21 cellular contexts compared by ENCODE assay signal in the genomic region with DNA sequence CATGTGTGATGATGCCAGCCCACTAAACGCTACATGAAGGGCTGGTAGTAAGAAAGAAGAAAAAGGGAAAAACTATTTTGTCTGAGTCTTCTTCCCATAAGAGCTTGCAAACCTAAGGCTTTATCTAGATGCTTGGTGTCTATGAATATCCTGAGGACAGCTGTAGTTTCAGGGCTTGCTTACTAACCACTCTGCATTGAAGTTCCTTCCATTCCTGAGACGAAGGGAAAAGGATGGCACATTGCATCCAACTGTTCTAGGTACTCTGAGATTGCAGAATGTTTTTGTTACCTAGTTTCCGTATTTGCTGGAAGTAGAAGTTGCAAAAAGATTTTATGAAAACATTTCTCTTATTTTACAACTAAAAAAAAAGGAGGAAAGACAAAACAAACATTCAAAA.
"Had no signal": no experiment of that assay in that cellular context is flagged by ENCODE, and none has a peak within 500 bp of the region (broad histone marks: within the 10 kb centered on the region; RNA-seq: fewer than 3 reads in every experiment).

No MANE protein-coding gene starts in this region.

- ATAC-seq: effector memory CD8-positive, alpha-beta T cell; esophagus mucosa; gastrocnemius medialis; heart left ventricle; left cardiac atrium; left lung; left ventricle myocardium superior; lower lobe of right lung; mucosa of descending colon had no signal

- H3K27me3 ChIP-seq: colonic mucosa, esophagus squamous epithelium, gastrocnemius medialis, heart left ventricle, left lung had no signal

- DNase-seq: colonic mucosa; cortex of kidney; effector CD8-positive, alpha-beta T cell; effector memory CD8-positive, alpha-beta T cell; endodermal cell; erythroblast; esophagus squamous epithelium; foreskin fibroblast; foreskin melanocyte; gastrocnemius medialis; heart left ventricle; hippocampal formation; left cardiac atrium; left lung; left ventricle myocardium superior; lower lobe of right lung; mesenchymal stem cell; mucosa of descending colon; naive B cell had no signal

- H3K4me3 ChIP-seq: colonic mucosa, esophagus squamous epithelium, gastrocnemius medialis, heart left ventricle, left lung, lower lobe of right lung, mucosa of descending colon had no signal

- H3K9me3 ChIP-seq: colonic mucosa, esophagus squamous epithelium, gastrocnemius medialis, heart left ventricle, left lung, lower lobe of right lung, mucosa of descending colon had no signal

- H3K36me3 ChIP-seq: colonic mucosa, esophagus squamous epithelium, gastrocnemius medialis, left lung, lower lobe of right lung had no signal

- H3K27ac ChIP-seq: colonic mucosa, epithelial cell of prostate, esophagus squamous epithelium, gastrocnemius medialis, heart left ventricle, left lung, lower lobe of right lung had no signal

- H3K4me1 ChIP-seq: colonic mucosa, esophagus squamous epithelium, heart left ventricle, left lung, lower lobe of right lung had no signal
